Comparison of ENCODE assay signal across 20 cellular contexts in genomic region chr1:171210355-171210754, GRCh38. TPM values are rescaled to one million over a fixed set of nuclear protein-coding genes. Genes with fewer than 3 reads are reported as not detected.
DNase-seq lines count a peak whose midpoint lies in the region; ATAC-seq and TF ChIP-seq lines count a peak whose summit lies in the region.
"Had no signal": no experiment of that assay in that cellular context is flagged by ENCODE, and none has a peak within 500 bp of the region (broad histone marks: within the 10 kb centered on the region; RNA-seq: fewer than 3 reads in every experiment).

No MANE protein-coding gene starts in this region.

- H3K4me3 Mint-ChIP-seq in activated naive CD8-positive, alpha-beta T cell treated with anti-CD3 and anti-CD28 coated beads for 36 hours, result no peak overlapping the region
- no peak overlapping the region for H3K4me3 Mint-ChIP-seq in CD8-positive, alpha-beta T cell
- no peak overlapping the region for H3K4me3 Mint-ChIP-seq in activated CD4-positive, alpha-beta memory T cell treated with anti-CD3 and anti-CD28 coated beads, Interleukin-2, amount 10 ng/mL, durations not matched to agents 7 days and 5 days
- H3K4me3 Mint-ChIP-seq: activated CD8-positive, alpha-beta T cell treated with anti-CD3 and anti-CD28 coated beads for 36 hours; stimulated activated naive B cell treated with anti-CD40 and anti-IgM and Interleukin-4, amounts not matched to agents 10 μg/mL and 1 μg/mL and 100 μg/mL, for 72 hours had no signal

- no peak for TF ChIP-seq CTCF in right atrium auricular region (IDR thresholded peaks at IDR 0.05)
- TF ChIP-seq CTCF in mucosa of descending colon (IDR thresholded peaks at IDR 0.05), result no peak
- TF ChIP-seq CTCF in CD8-positive, alpha-beta T cell (IDR thresholded peaks at IDR 0.05), result no peak

- H3K4me3 ChIP-seq in right atrium auricular region (no peak overlapping the region), mucosa of descending colon (no peak overlapping the region)
- H3K4me3 ChIP-seq in CD8-positive, alpha-beta T cell (ENCODE audit: low read depth, low read length), result no peak overlapping the region
- H3K4me3 ChIP-seq: smooth muscle cell had no signal

- no peak overlapping the region for H3K27ac Mint-ChIP-seq in activated naive CD8-positive, alpha-beta T cell treated with anti-CD3 and anti-CD28 coated beads for 36 hours
- H3K27ac Mint-ChIP-seq in CD8-positive, alpha-beta T cell, result no peak overlapping the region
- no peak overlapping the region for H3K27ac Mint-ChIP-seq in activated CD4-positive, alpha-beta memory T cell treated with anti-CD3 and anti-CD28 coated beads, Interleukin-2, amount 10 ng/mL, durations not matched to agents 7 days and 5 days
- H3K27ac Mint-ChIP-seq: activated CD8-positive, alpha-beta T cell treated with anti-CD3 and anti-CD28 coated beads for 36 hours; stimulated activated naive B cell treated with anti-CD40 and anti-IgM and Interleukin-4, amounts not matched to agents 10 μg/mL and 1 μg/mL and 100 μg/mL, for 72 hours had no signal

- no peaks in the 10 kb centered on the region for H3K27me3 ChIP-seq in right atrium auricular region
- no peaks in the 10 kb centered on the region for H3K27me3 ChIP-seq in CD8-positive, alpha-beta T cell (ENCODE audit: insufficient read depth, low read length)
- H3K27me3 ChIP-seq: neutrophil had no signal

- H3K36me3 ChIP-seq in right atrium auricular region, result peaks cover 8% of the 10 kb centered on the region
- H3K36me3 ChIP-seq in mucosa of descending colon (ENCODE audit: low read depth), result no peaks in the 10 kb centered on the region
- H3K36me3 ChIP-seq in CD8-positive, alpha-beta T cell (ENCODE audit: insufficient read depth, low read length), result no peaks in the 10 kb centered on the region
- H3K36me3 ChIP-seq: neutrophil had no signal

- H3K4me1 Mint-ChIP-seq in activated naive CD8-positive, alpha-beta T cell treated with anti-CD3 and anti-CD28 coated beads for 36 hours, result no peaks in the 10 kb centered on the region
- H3K4me1 Mint-ChIP-seq in CD8-positive, alpha-beta T cell (ENCODE audit: low read depth), result no peaks in the 10 kb centered on the region
- H3K4me1 Mint-ChIP-seq in activated CD4-positive, alpha-beta memory T cell treated with anti-CD3 and anti-CD28 coated beads, Interleukin-2, amount 10 ng/mL, durations not matched to agents 7 days and 5 days, result no peaks in the 10 kb centered on the region

- H3K9me3 ChIP-seq in right atrium auricular region (no peaks in the 10 kb centered on the region), mucosa of descending colon (no peaks in the 10 kb centered on the region)
- no peaks in the 10 kb centered on the region for H3K9me3 ChIP-seq in CD8-positive, alpha-beta T cell (ENCODE audit: low read length)
- H3K9me3 ChIP-seq: neutrophil had no signal

- CTCF ChIA-PET in CD8-positive, alpha-beta T cell (lab: Charles Lee), result no interaction called here
- CTCF ChIA-PET in activated CD4-positive, alpha-beta memory T cell treated with anti-CD3 and anti-CD28 coated beads, Interleukin-2, amount 10 ng/mL, durations not matched to agents 7 days and 5 days (lab: Charles Lee), result no interaction called here

- H3K36me3 Mint-ChIP-seq in activated naive CD8-positive, alpha-beta T cell treated with anti-CD3 and anti-CD28 coated beads for 36 hours, result no peaks in the 10 kb centered on the region
- H3K36me3 Mint-ChIP-seq in CD8-positive, alpha-beta T cell, result no peaks in the 10 kb centered on the region
- H3K36me3 Mint-ChIP-seq in activated CD4-positive, alpha-beta memory T cell treated with anti-CD3 and anti-CD28 coated beads, Interleukin-2, amount 10 ng/mL, durations not matched to agents 7 days and 5 days (ENCODE audit: low read depth), result no peaks in the 10 kb centered on the region
- H3K36me3 Mint-ChIP-seq: stimulated activated naive B cell treated with anti-CD40 and anti-IgM and Interleukin-4, amounts not matched to agents 10 μg/mL and 1 μg/mL and 100 μg/mL, for 72 hours had no signal

- peak overlapping the region in 1 of 2 donors; percentile 56 for H3K27ac ChIP-seq in right atrium auricular region
- H3K27ac ChIP-seq in CD8-positive, alpha-beta T cell (ENCODE audit: low read depth, low read length), result no peak overlapping the region
- H3K27ac ChIP-seq: C4-2B, neutrophil had no signal

- H3K4me1 ChIP-seq in right atrium auricular region (peaks cover 0 to 24% of the 10 kb centered on the region in 2 donors), mucosa of descending colon (ENCODE audit: low read depth) (peaks cover 8% of the 10 kb centered on the region)
- H3K4me1 ChIP-seq in CD8-positive, alpha-beta T cell (ENCODE audit: insufficient read depth, low read length), result no peaks in the 10 kb centered on the region

- DNase-seq in Right ventricle myocardium inferior (ENCODE audit: missing footprints), result no peak
- no peak for DNase-seq in right atrium auricular region (ENCODE audit: low spot score)
- DNase-seq in foreskin melanocyte, result peak; percentile 32
- DNase-seq in mucosa of descending colon, result peak in 1 of 3 donors; percentile 14
- DNase-seq in activated naive CD8-positive, alpha-beta T cell treated with anti-CD3 and anti-CD28 coated beads for 36 hours, result no peak
- no peak for DNase-seq in NCI-H82 (lab: John Stamatoyannopoulos, UW)
- no peak for DNase-seq in CD8-positive, alpha-beta T cell
- no peak for DNase-seq in activated CD4-positive, alpha-beta memory T cell treated with anti-CD3 and anti-CD28 coated beads, Interleukin-2, amount 10 ng/mL, durations not matched to agents 7 days and 5 days
- DNase-seq: activated CD8-positive, alpha-beta T cell treated with anti-CD3 and anti-CD28 coated beads for 36 hours; cortex of kidney; mesendoderm; NCI-H1930; NCI-H748 treated with DMSO at 0.1 percent for 48 hours; stimulated activated naive B cell treated with anti-CD40 and anti-IgM and Interleukin-4, amounts not matched to agents 10 μg/mL and 1 μg/mL and 100 μg/mL, for 72 hours had no signal

- POLR2A ChIA-PET in CD8-positive, alpha-beta T cell (lab: Charles Lee), result no interaction called here
- POLR2A ChIA-PET in activated CD4-positive, alpha-beta memory T cell treated with anti-CD3 and anti-CD28 coated beads, Interleukin-2, amount 10 ng/mL, durations not matched to agents 7 days and 5 days (lab: Charles Lee), result no interaction called here

- peaks cover 16% of the 10 kb centered on the region for H3K27me3 Mint-ChIP-seq in activated naive CD8-positive, alpha-beta T cell treated with anti-CD3 and anti-CD28 coated beads for 36 hours
- peaks cover 11% of the 10 kb centered on the region for H3K27me3 Mint-ChIP-seq in CD8-positive, alpha-beta T cell (ENCODE audit: low read depth)
- peaks cover 7% of the 10 kb centered on the region for H3K27me3 Mint-ChIP-seq in activated CD4-positive, alpha-beta memory T cell treated with anti-CD3 and anti-CD28 coated beads, Interleukin-2, amount 10 ng/mL, durations not matched to agents 7 days and 5 days

- no peaks in the 10 kb centered on the region for H3K9me3 Mint-ChIP-seq in activated naive CD8-positive, alpha-beta T cell treated with anti-CD3 and anti-CD28 coated beads for 36 hours
- no peaks in the 10 kb centered on the region for H3K9me3 Mint-ChIP-seq in CD8-positive, alpha-beta T cell
- no peaks in the 10 kb centered on the region for H3K9me3 Mint-ChIP-seq in activated CD4-positive, alpha-beta memory T cell treated with anti-CD3 and anti-CD28 coated beads, Interleukin-2, amount 10 ng/mL, durations not matched to agents 7 days and 5 days
- H3K9me3 Mint-ChIP-seq: activated CD8-positive, alpha-beta T cell treated with anti-CD3 and anti-CD28 coated beads for 36 hours; stimulated activated naive B cell treated with anti-CD40 and anti-IgM and Interleukin-4, amounts not matched to agents 10 μg/mL and 1 μg/mL and 100 μg/mL, for 72 hours had no signal

- intact Hi-C loops in Right ventricle myocardium inferior (cut with DNase I) (loop anchor here (5.0 kb wide), 1 partner anchor 68 kb away; no protein-coding TSS in a partner anchor), mucosa of descending colon (cut with DNase I, micrococcal nuclease) (no loop called here)
- intact Hi-C loops in CD8-positive, alpha-beta T cell (cut with DNase I, micrococcal nuclease), result no loop called here

- ATAC-seq in Right ventricle myocardium inferior, result peak; percentile 79
- peak; percentile 92 for ATAC-seq in mucosa of descending colon
- ATAC-seq in CD8-positive, alpha-beta T cell, result no peak
- ATAC-seq: activated CD8-positive, alpha-beta T cell treated with anti-CD3 and anti-CD28 coated beads for 36 hours; stimulated activated naive B cell treated with anti-CD40 and anti-IgM and Interleukin-4, amounts not matched to agents 10 μg/mL and 1 μg/mL and 100 μg/mL, for 72 hours had no signal

RNA-seq across cellular contexts. Expression of gene FMO2, which starts 25.3 kb away (rescaled TPM):
- 59.4 TPM for total RNA-seq in Right ventricle myocardium inferior
- total RNA-seq in right atrium auricular region, result 10 to 100 TPM; 28.4 to 66.6 TPM
- 1 to 10 TPM in 2 of 3 donors, under 1 TPM in 1; 0.55 to 6.1 (median 1.2) TPM for total RNA-seq in mucosa of descending colon
- total RNA-seq in activated naive CD8-positive, alpha-beta T cell treated with anti-CD3 and anti-CD28 coated beads for 36 hours, result not detected
- not detected for total RNA-seq in CD8-positive, alpha-beta T cell
- total RNA-seq in activated CD4-positive, alpha-beta memory T cell treated with anti-CD3 and anti-CD28 coated beads, Interleukin-2, amount 10 ng/mL, durations not matched to agents 7 days and 5 days, result not detected
- total RNA-seq: activated CD8-positive, alpha-beta T cell treated with anti-CD3 and anti-CD28 coated beads for 36 hours; epithelial cell of proximal tubule; H4; HT1080; smooth muscle cell had no signal

RNA-seq across cellular contexts. Expression of gene FMO1, which starts 37.9 kb away (rescaled TPM):
- 0.35 TPM for total RNA-seq in Right ventricle myocardium inferior
- under 1 TPM; 0.37 to 0.47 TPM for total RNA-seq in right atrium auricular region
- not detected for total RNA-seq in mucosa of descending colon
- not detected for total RNA-seq in activated naive CD8-positive, alpha-beta T cell treated with anti-CD3 and anti-CD28 coated beads for 36 hours
- not detected for total RNA-seq in CD8-positive, alpha-beta T cell
- not detected for total RNA-seq in activated CD4-positive, alpha-beta memory T cell treated with anti-CD3 and anti-CD28 coated beads, Interleukin-2, amount 10 ng/mL, durations not matched to agents 7 days and 5 days
- total RNA-seq: activated CD8-positive, alpha-beta T cell treated with anti-CD3 and anti-CD28 coated beads for 36 hours; epithelial cell of proximal tubule; H4; HT1080; smooth muscle cell had no signal
